Comparison of ENCODE assay signal across 19 cellular contexts in the genomic region with DNA sequence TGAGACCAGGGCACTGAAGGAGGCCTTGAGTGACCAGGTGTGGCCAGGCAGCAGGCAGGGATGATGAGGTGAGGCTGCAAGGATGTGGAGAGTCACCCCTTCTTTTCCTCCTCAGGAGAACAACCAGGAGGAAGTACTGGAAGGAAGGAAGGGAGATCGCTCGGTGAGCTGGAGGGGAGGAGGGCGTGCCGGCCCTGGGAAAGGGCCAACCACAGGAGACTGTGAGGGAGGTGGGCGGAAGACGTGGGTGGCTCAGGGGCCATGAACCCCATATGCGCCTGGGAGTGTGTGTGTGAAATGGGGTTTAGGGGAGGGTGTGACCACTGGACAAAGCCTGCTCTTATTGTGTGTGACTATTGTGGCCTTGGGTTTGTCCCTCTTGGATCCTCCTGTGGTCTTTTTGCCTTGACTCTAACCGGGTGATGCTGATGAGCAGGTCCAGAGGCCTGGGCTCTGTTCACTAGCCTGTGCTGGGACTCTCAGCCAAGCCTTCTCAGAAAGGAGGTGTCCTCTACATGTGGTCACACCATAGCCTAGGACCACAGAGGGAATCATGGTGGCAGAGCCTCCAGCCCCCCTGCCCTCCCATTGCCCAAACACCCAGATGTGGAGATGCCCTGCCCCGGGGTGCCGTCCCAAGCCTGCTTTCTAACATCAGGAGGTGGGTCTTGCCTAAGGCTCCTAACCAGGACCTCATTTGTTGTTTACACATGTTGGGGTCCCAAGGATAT.
"Had no signal": no experiment of that assay in that cellular context is flagged by ENCODE, and none has a peak within 500 bp of the region (broad histone marks: within the 10 kb centered on the region; RNA-seq: fewer than 3 reads in every experiment).

No MANE protein-coding gene starts in this region.

- DNase-seq: activated CD4-positive, alpha-beta T cell treated with anti-CD3 and anti-CD28 coated beads for 1 hour; activated CD4-positive, alpha-beta T cell treated with anti-CD3 and anti-CD28 coated beads, Interleukin-2, amount 50 U/mL, for 48 hours; activated gamma-delta T cell treated with Interleukin-2 at 50 U/mL for 16 hours; activated naive CD8-positive, alpha-beta T cell treated with anti-CD3 and anti-CD28 coated beads for 36 hours; activated T-cell treated with anti-CD3 and anti-CD28 coated beads, Interleukin-2, amount 50 U/mL, for 48 hours; erythroblast; heart right ventricle; naive B cell; SK-N-SH; stimulated activated CD4-positive, alpha-beta T cell treated with anti-CD3 and anti-CD28 coated beads, Interleukin-4, amount 100 ng/mL, for 4 hours; stimulated activated CD8-positive, alpha-beta memory T cell treated with anti-CD3 and anti-CD28 coated beads, Interleukin-4, amount 100 ng/mL, for 48 hours; stimulated activated naive CD4-positive, alpha-beta T cell treated with Interleukin-2 at 50 U/mL for 16 hours; T1000 had no signal

- H3K36me3 Mint-ChIP-seq: activated naive CD8-positive, alpha-beta T cell treated with anti-CD3 and anti-CD28 coated beads for 36 hours; naive B cell; T-cell had no signal

- ATAC-seq: gastroesophageal sphincter, heart right ventricle, left colon, T-cell had no signal

- H3K9me3 ChIP-seq: gastroesophageal sphincter, heart right ventricle, neutrophil, SK-N-SH, thoracic aorta had no signal

- H3K27me3 ChIP-seq: gastroesophageal sphincter, heart right ventricle had no signal

- H3K4me1 Mint-ChIP-seq: activated naive CD8-positive, alpha-beta T cell treated with anti-CD3 and anti-CD28 coated beads for 36 hours; naive B cell; T-cell had no signal

- H3K9me3 Mint-ChIP-seq: activated naive CD8-positive, alpha-beta T cell treated with anti-CD3 and anti-CD28 coated beads for 36 hours; naive B cell; T-cell had no signal

- H3K27ac Mint-ChIP-seq: activated naive CD8-positive, alpha-beta T cell treated with anti-CD3 and anti-CD28 coated beads for 36 hours; naive B cell; T-cell had no signal

- H3K27ac ChIP-seq: gastroesophageal sphincter, heart right ventricle, neutrophil, thoracic aorta, VCaP had no signal

- H3K9ac ChIP-seq: SK-N-SH had no signal

- H3K36me3 ChIP-seq: gastroesophageal sphincter, heart right ventricle, neutrophil, thoracic aorta had no signal

- H3K4me1 ChIP-seq: gastroesophageal sphincter had no signal

- H3K4me2 ChIP-seq: SK-N-SH had no signal

- H3K4me3 ChIP-seq: gastroesophageal sphincter, heart right ventricle, thoracic aorta had no signal

- H3K4me3 Mint-ChIP-seq: activated naive CD8-positive, alpha-beta T cell treated with anti-CD3 and anti-CD28 coated beads for 36 hours; naive B cell; T-cell had no signal

- H3K9me2 ChIP-seq: SK-N-SH had no signal
